Comparison of ENCODE assay signal across 1 cellular context in the genomic region with DNA sequence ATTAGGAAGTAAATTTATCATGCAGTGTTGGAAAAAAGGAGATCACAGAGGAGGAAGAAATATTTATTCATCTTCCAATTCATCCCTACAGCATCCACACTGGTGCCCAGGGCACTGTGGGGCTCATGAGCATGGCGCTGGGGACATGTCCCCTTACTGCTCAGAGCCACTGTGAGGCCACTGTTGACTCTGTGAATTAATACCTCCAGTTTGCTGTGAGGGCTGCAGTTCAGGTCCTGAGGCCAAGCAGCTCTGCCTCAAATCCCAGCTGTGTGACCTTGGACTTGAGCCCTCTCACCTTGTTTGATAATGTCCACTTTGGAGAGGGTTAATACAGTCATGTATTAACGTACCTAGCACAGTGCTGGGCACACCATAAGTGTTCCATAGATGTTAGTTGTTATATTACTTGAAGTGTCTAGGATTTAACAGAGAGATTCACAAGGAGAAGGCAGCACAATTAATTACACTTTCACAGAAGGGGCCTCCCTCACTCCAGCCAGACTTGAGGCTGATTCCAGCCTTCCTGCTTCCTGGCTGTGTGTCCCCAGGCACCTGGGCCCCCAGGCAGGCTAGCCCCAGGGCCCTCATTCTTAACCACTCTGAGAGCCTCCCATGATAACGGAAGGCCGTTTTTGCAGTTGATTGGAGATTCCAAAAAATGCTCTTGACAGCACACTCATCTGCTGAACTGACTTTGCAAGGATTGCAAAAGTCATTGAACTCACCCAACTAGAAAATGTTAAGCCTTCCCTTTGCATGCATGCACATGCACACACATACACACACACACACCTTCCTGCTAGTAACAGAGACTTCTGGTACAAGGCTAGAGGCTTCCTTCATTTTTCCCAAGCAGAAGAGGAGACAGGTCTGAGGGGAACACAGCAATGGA.
TF ChIP-seq lines count a peak whose summit lies in the region.

No MANE protein-coding gene starts in this region.

TF ChIP-seq in endothelial cell of umbilical vein, 7 proteins besides CTCF, POLR2A, EP300 and RAD21 (continued from another document):
- TF ChIP-seq MAX (IDR thresholded peaks at IDR 0.05; ENCODE audit: insufficient read depth, insufficient read length), result no peak
